In genomic region chr5:6378128-6379023, GRCh38 we compare ENCODE assay signal across 8 cellular contexts. TPM values are rescaled to one million over a fixed set of nuclear protein-coding genes. Genes with fewer than 3 reads are reported as not detected.
DNase-seq lines count a peak whose midpoint lies in the region; ATAC-seq and TF ChIP-seq lines count a peak whose summit lies in the region.

TSS of gene MED10 (minus strand) at chr5:6378547. CDS start at chr5:6378483, 64 bp downstream.

- peaks cover 47% of the 10 kb centered on the region for H3K4me1 Mint-ChIP-seq in CD8-positive, alpha-beta T cell (ENCODE audit: low read depth)

- DNase-seq in CD8-positive, alpha-beta T cell, result peak; percentile 90 to 96 (median 95)
- DNase-seq in HS-27A (ENCODE audit: low read depth) (peak; percentile 81), NK-92 (lab: John Stamatoyannopoulos, UW; ENCODE audit: unreplicated experiment) (peak; percentile 39), medulla oblongata (ENCODE audit: extremely low spot score) (peak; percentile 92)
- peak; percentile 86 to 91 for DNase-seq in activated CD8-positive, alpha-beta memory T cell treated with anti-CD3 and anti-CD28 coated beads for 1 hour (ENCODE audit: extremely low read depth in 1 of 2, low read depth in 1 of 2)
- DNase-seq in effector memory CD4-positive, alpha-beta T cell, result peak; percentile 91
- peak; percentile 93 for DNase-seq in stimulated activated CD8-positive, alpha-beta memory T cell treated with anti-CD3 and anti-CD28 coated beads, Interleukin-12 subunit alpha, Interleukin-12 subunit beta, amount 100 ng/mL, for 1 hour (ENCODE audit: low read depth)

- CTCF ChIA-PET in CD8-positive, alpha-beta T cell (lab: Charles Lee), result no interaction called here

- H3K36me3 ChIP-seq in CD8-positive, alpha-beta T cell (ENCODE audit: insufficient read depth, low read length), result peaks cover 30% of the 10 kb centered on the region
- H3K36me3 ChIP-seq in effector memory CD4-positive, alpha-beta T cell (ENCODE audit: control insufficient read depth, insufficient read depth, low read length), result peaks cover 30% of the 10 kb centered on the region

- H3K4me1 ChIP-seq in CD8-positive, alpha-beta T cell (ENCODE audit: insufficient read depth, low read length), result peaks cover 31% of the 10 kb centered on the region
- H3K4me1 ChIP-seq in effector memory CD4-positive, alpha-beta T cell (ENCODE audit: control insufficient read depth, insufficient read depth, low read length, poor library complexity, severe bottlenecking), result peaks cover 15% of the 10 kb centered on the region

- no peaks in the 10 kb centered on the region for H3K9me3 ChIP-seq in CD8-positive, alpha-beta T cell (ENCODE audit: low read length)
- H3K9me3 ChIP-seq in effector memory CD4-positive, alpha-beta T cell (ENCODE audit: control insufficient read depth, low read length), result no peaks in the 10 kb centered on the region

- intact Hi-C loops in CD8-positive, alpha-beta T cell (cut with DNase I, micrococcal nuclease), result loop anchor here (1.0 to 10.0 kb wide), 9 partner anchors 18 to 1489 kb away; partner anchors contain the start of genes NSUN2 (in 2 of the 2), SRD5A1 (in 2 of the 2), FASTKD3 (in 1 of the 2) and ICE1 (in 1 of the 2)

- peak within 1 kb of the TSS; percentile 98 for H3K27ac Mint-ChIP-seq in CD8-positive, alpha-beta T cell

- no peak for TF ChIP-seq CTCF in CD8-positive, alpha-beta T cell (IDR thresholded peaks at IDR 0.05)

- peak; percentile 97 for ATAC-seq in CD8-positive, alpha-beta T cell
- ATAC-seq in GM19467 (IDR thresholded peaks at IDR 0.05; ENCODE audit: unreplicated experiment), result peak; percentile 97

- no peaks in the 10 kb centered on the region for H3K27me3 ChIP-seq in CD8-positive, alpha-beta T cell (ENCODE audit: insufficient read depth, low read length)
- H3K27me3 ChIP-seq in effector memory CD4-positive, alpha-beta T cell (replicated peaks; ENCODE audit: control insufficient read depth, insufficient read depth, low read length, poor library complexity, severe bottlenecking), result no peaks in the 10 kb centered on the region

- H3K9me3 Mint-ChIP-seq in CD8-positive, alpha-beta T cell, result no peaks in the 10 kb centered on the region

- no peaks in the 10 kb centered on the region for H3K27me3 Mint-ChIP-seq in CD8-positive, alpha-beta T cell (ENCODE audit: low read depth)

- H3K4me3 ChIP-seq in CD8-positive, alpha-beta T cell (ENCODE audit: low read depth, low read length), result peak within 1 kb of the TSS; percentile 56
- peak within 1 kb of the TSS; percentile 93 for H3K4me3 ChIP-seq in effector memory CD4-positive, alpha-beta T cell (ENCODE audit: insufficient read depth, low read depth, low read length, poor library complexity, severe bottlenecking)

- peak within 1 kb of the TSS; percentile 99 for H3K4me3 Mint-ChIP-seq in CD8-positive, alpha-beta T cell

- peaks cover 44% of the 10 kb centered on the region for H3K36me3 Mint-ChIP-seq in CD8-positive, alpha-beta T cell

- peak within 1 kb of the TSS; percentile 77 for H3K27ac ChIP-seq in CD8-positive, alpha-beta T cell (ENCODE audit: low read depth, low read length)
- peak within 1 kb of the TSS; percentile 88 for H3K27ac ChIP-seq in effector memory CD4-positive, alpha-beta T cell (ENCODE audit: insufficient read depth, low read length, poor library complexity, severe bottlenecking)

- POLR2A ChIA-PET in CD8-positive, alpha-beta T cell (lab: Charles Lee), result interaction anchor here (0.6 to 1.4 kb wide), 6 partner anchors 16 to 968 kb away, joined by 3 to 8 read pairs (median 6); partner anchors contain the start of genes ICE1, NSUN2 and SRD5A1

RNA-seq across cellular contexts. Expression of gene MED10, which starts in this region (rescaled TPM):
- 100 to 1,000 TPM; 110 to 112 TPM for total RNA-seq in CD8-positive, alpha-beta T cell

Comparison
In these comparisons a context has a peak if more than half of its experiments do, and no peak if none do; other contexts are left out.
1. Peak in every context shown above with its lines: DNase-seq, ATAC-seq, H3K4me3 ChIP-seq and H3K27ac ChIP-seq.
2. DNase-seq: peak in every context shown above with its lines; median percentile 95 in CD8-positive, alpha-beta T cell; 93 in stimulated activated CD8-positive, alpha-beta memory T cell treated with anti-CD3 and anti-CD28 coated beads, Interleukin-12 subunit alpha, Interleukin-12 subunit beta, amount 100 ng/mL, for 1 hour; 92 in medulla oblongata; 91 in effector memory CD4-positive, alpha-beta T cell; 88 in activated CD8-positive, alpha-beta memory T cell treated with anti-CD3 and anti-CD28 coated beads for 1 hour; 81 in HS-27A; 39 in NK-92.